ENCODE assay signal across 23 cellular contexts in genomic region chr22:48157676-48158075, GRCh38.
A peak's percentile ranks its signal among the peaks of the same experiment; 100 is the strongest.
DNase-seq lines count a peak whose midpoint lies in the region; ATAC-seq and TF ChIP-seq lines count a peak whose summit lies in the region.
"Had no signal": no experiment of that assay in that cellular context is flagged by ENCODE, and none has a peak within 500 bp of the region (broad histone marks: within the 10 kb centered on the region; RNA-seq: fewer than 3 reads in every experiment).

No MANE protein-coding gene starts in this region.

- H3K27ac ChIP-seq in BLaER1 treated with 17β-estradiol and CSF1 and Interleukin-3, amounts not matched to agents 10 nM and 100 nM = no peak overlapping the region

- no peaks in the 10 kb centered on the region for H3K36me3 ChIP-seq in BLaER1 treated with 17β-estradiol and CSF1 and Interleukin-3, amounts not matched to agents 10 nM and 100 nM
- H3K36me3 ChIP-seq: BE2C had no signal

- no peaks in the 10 kb centered on the region for H3K9me3 ChIP-seq in BLaER1 treated with 17β-estradiol and CSF1 and Interleukin-3, amounts not matched to agents 10 nM and 100 nM (replicated peaks in 1 of 11)
- H3K9me3 ChIP-seq: BE2C had no signal

- H3K9me3 Mint-ChIP-seq in chondrocyte (ENCODE audit: low read depth) = no peaks in the 10 kb centered on the region
- H3K9me3 Mint-ChIP-seq: CD8-positive, alpha-beta memory T cell had no signal

- H3K27me3 Mint-ChIP-seq in chondrocyte (ENCODE audit: low read depth) = no peaks in the 10 kb centered on the region

- ATAC-seq in GM18517 (IDR thresholded peaks at IDR 0.05; ENCODE audit: unreplicated experiment) = no peak
- ATAC-seq: GM12878 had no signal

- DNase-seq in chondrocyte (ENCODE audit: low spot score) (peak; percentile 37), islet precursor cell (peak; percentile 22), cerebellar nuclear complex (lab: John Stamatoyannopoulos, UW) (no peak), middle frontal gyrus (ENCODE audit: extremely low spot score, low spot score) (no peak)
- DNase-seq: 8988T; ACHN; BE2C; C1 segment of cervical spinal cord; CD4-positive, alpha-beta memory T cell; CD4-positive, CD25-positive, alpha-beta regulatory T cell; CD8-positive, alpha-beta memory T cell; COR-L47; DMS 273 treated with DMSO at 0.1 percent for 48 hours; DMS153; DMS53; DMS79; DND-41; EL; GDM1 had no signal

- H3K27me3 ChIP-seq in BLaER1 treated with 17β-estradiol and CSF1 and Interleukin-3, amounts not matched to agents 10 nM and 100 nM = no peaks in the 10 kb centered on the region
- H3K27me3 ChIP-seq: BE2C had no signal

- H3K9ac ChIP-seq in BLaER1 treated with 17β-estradiol and CSF1 and Interleukin-3, amounts not matched to agents 10 nM and 100 nM = no peak overlapping the region

- H3K36me3 Mint-ChIP-seq in chondrocyte (ENCODE audit: low read depth) = no peaks in the 10 kb centered on the region
- H3K36me3 Mint-ChIP-seq: CD14-positive monocyte; CD4-positive, alpha-beta memory T cell; CD4-positive, CD25-positive, alpha-beta regulatory T cell; CD8-positive, alpha-beta memory T cell had no signal

- no peaks in the 10 kb centered on the region for H4K20me1 ChIP-seq in BLaER1 treated with 17β-estradiol and CSF1 and Interleukin-3, amounts not matched to agents 10 nM and 100 nM

- no peak overlapping the region for H3K27ac Mint-ChIP-seq in chondrocyte (ENCODE audit: unreplicated experiment)
- H3K27ac Mint-ChIP-seq: CD14-positive monocyte; CD4-positive, alpha-beta memory T cell; CD4-positive, CD25-positive, alpha-beta regulatory T cell; CD8-positive, alpha-beta memory T cell had no signal

- H3K4me2 ChIP-seq in BLaER1 treated with 17β-estradiol and CSF1 and Interleukin-3, amounts not matched to agents 10 nM and 100 nM = peak overlapping the region in 6 of 11 experiments; percentile 3 to 46 (median 39); a peak in 8 of 22 replicates

- H3K4me1 ChIP-seq in BLaER1 treated with 17β-estradiol and CSF1 and Interleukin-3, amounts not matched to agents 10 nM and 100 nM = peaks cover 0 to 15% (median 5%) of the 10 kb centered on the region in 10 experiments; a peak in 12 of 20 replicates
- H3K4me1 ChIP-seq: BE2C had no signal

- no peak overlapping the region for H3K4me3 ChIP-seq in BLaER1 treated with 17β-estradiol and CSF1 and Interleukin-3, amounts not matched to agents 10 nM and 100 nM
- H3K4me3 ChIP-seq: GM12878 had no signal

- no peak for TF ChIP-seq CTCF in chondrocyte (IDR thresholded peaks at IDR 0.05)

- H3K4me1 Mint-ChIP-seq in chondrocyte (ENCODE audit: low read depth) = no peaks in the 10 kb centered on the region
- H3K4me1 Mint-ChIP-seq: CD14-positive monocyte; CD4-positive, alpha-beta memory T cell; CD4-positive, CD25-positive, alpha-beta regulatory T cell; CD8-positive, alpha-beta memory T cell had no signal

- no peak overlapping the region for H3K4me3 Mint-ChIP-seq in chondrocyte (ENCODE audit: unreplicated experiment)
- H3K4me3 Mint-ChIP-seq: CD14-positive monocyte; CD4-positive, alpha-beta memory T cell; CD4-positive, CD25-positive, alpha-beta regulatory T cell; CD8-positive, alpha-beta memory T cell had no signal

Comparison
In these comparisons a context has a peak if more than half of its experiments do, and no peak if none do; other contexts are left out.
1. DNase-seq: peak in chondrocyte (single experiment) and islet precursor cell (single experiment); none in cerebellar nuclear complex (0 of 2) and middle frontal gyrus (single experiment).